ENCODE assay signal across 16 cellular contexts in genomic region chr2:42297322-42297936, GRCh38.
DNase-seq lines count a peak whose midpoint lies in the region; ATAC-seq and TF ChIP-seq lines count a peak whose summit lies in the region.
"Had no signal": no experiment of that assay in that cellular context is flagged by ENCODE, and none has a peak within 500 bp of the region (broad histone marks: within the 10 kb centered on the region; RNA-seq: fewer than 3 reads in every experiment).

No MANE protein-coding gene starts in this region.

- intact Hi-C loops in CD4-positive, alpha-beta T cell (cut with DNase I, micrococcal nuclease): loop anchor here in 1 of 2 experiments (5.0 kb wide), 1 partner anchor 40 kb away; no protein-coding TSS in a partner anchor
- intact Hi-C loops in activated T-helper 1 cell treated with anti-CD3 and anti-CD28 coated beads, Interleukin-12 subunit alpha, Interleukin-12 subunit beta, Interleukin-2, Interleukin-4 antibody, amounts not matched to agents 30 ng/mL and 10 ng/mL and 1 ng/mL, durations not matched to agents 14 hours and 24 hours and 36 hours (cut with micrococcal nuclease): loop anchor here (2.0 to 5.0 kb wide), 2 partner anchors 45 to 63 kb away; partner anchors contain the start of gene COX7A2L
- intact Hi-C loops in heart right ventricle (cut with DNase I) (no loop called here), Calu3 (cut with micrococcal nuclease; ENCODE audit: unreplicated experiment) (no loop called here)

- peaks cover 0 to 15% (median 0%) of the 10 kb centered on the region in 9 donors for H3K4me1 ChIP-seq in heart right ventricle
- H3K4me1 ChIP-seq: BE2C had no signal

- ATAC-seq in CD4-positive, alpha-beta T cell (ENCODE audit: poor library complexity): peak; percentile 82
- ATAC-seq in HG03280 (IDR thresholded peaks at IDR 0.05; ENCODE audit: unreplicated experiment): no peak
- ATAC-seq in heart right ventricle: no peak
- ATAC-seq in GM21515 (IDR thresholded peaks at IDR 0.05; ENCODE audit: unreplicated experiment): no peak

- no peaks in the 10 kb centered on the region for H3K9me3 Mint-ChIP-seq in CD4-positive, alpha-beta T cell
- H3K9me3 Mint-ChIP-seq in activated T-helper 1 cell treated with anti-CD3 and anti-CD28 coated beads, Interleukin-12 subunit alpha, Interleukin-12 subunit beta, Interleukin-2, Interleukin-4 antibody, amounts not matched to agents 30 ng/mL and 10 ng/mL and 1 ng/mL, durations not matched to agents 14 hours and 24 hours and 36 hours: no peaks in the 10 kb centered on the region
- no peaks in the 10 kb centered on the region for H3K9me3 Mint-ChIP-seq in Calu3 (ENCODE audit: low read depth, unreplicated experiment)

- peak overlapping the region; percentile 67 for H3K27ac Mint-ChIP-seq in CD4-positive, alpha-beta T cell
- peak overlapping the region; percentile 25 for H3K27ac Mint-ChIP-seq in activated T-helper 1 cell treated with anti-CD3 and anti-CD28 coated beads, Interleukin-12 subunit alpha, Interleukin-12 subunit beta, Interleukin-2, Interleukin-4 antibody, amounts not matched to agents 30 ng/mL and 10 ng/mL and 1 ng/mL, durations not matched to agents 14 hours and 24 hours and 36 hours
- no peak overlapping the region for H3K27ac Mint-ChIP-seq in Calu3 (ENCODE audit: unreplicated experiment)

- peak overlapping the region; percentile 17 for H3K4me3 Mint-ChIP-seq in CD4-positive, alpha-beta T cell
- peak overlapping the region; percentile 10 for H3K4me3 Mint-ChIP-seq in activated T-helper 1 cell treated with anti-CD3 and anti-CD28 coated beads, Interleukin-12 subunit alpha, Interleukin-12 subunit beta, Interleukin-2, Interleukin-4 antibody, amounts not matched to agents 30 ng/mL and 10 ng/mL and 1 ng/mL, durations not matched to agents 14 hours and 24 hours and 36 hours
- H3K4me3 Mint-ChIP-seq in Calu3 (ENCODE audit: low read depth, unreplicated experiment): no peak overlapping the region

- peaks cover 64% of the 10 kb centered on the region for H3K4me1 Mint-ChIP-seq in CD4-positive, alpha-beta T cell (ENCODE audit: low read depth)
- H3K4me1 Mint-ChIP-seq in activated T-helper 1 cell treated with anti-CD3 and anti-CD28 coated beads, Interleukin-12 subunit alpha, Interleukin-12 subunit beta, Interleukin-2, Interleukin-4 antibody, amounts not matched to agents 30 ng/mL and 10 ng/mL and 1 ng/mL, durations not matched to agents 14 hours and 24 hours and 36 hours (ENCODE audit: low read depth): peaks cover 46% of the 10 kb centered on the region
- H3K4me1 Mint-ChIP-seq in Calu3 (ENCODE audit: low read depth, unreplicated experiment): no peaks in the 10 kb centered on the region

- H3K9me3 ChIP-seq in CD4-positive, alpha-beta T cell (ENCODE audit: control insufficient read depth, low read length): no peaks in the 10 kb centered on the region
- no peaks in the 10 kb centered on the region for H3K9me3 ChIP-seq in heart right ventricle
- H3K9me3 ChIP-seq: BE2C, MG63 had no signal

- TF ChIP-seq CTCF in CD4-positive, alpha-beta T cell (IDR thresholded peaks at IDR 0.05): no peak
- TF ChIP-seq CTCF in heart right ventricle (IDR thresholded peaks at IDR 0.05): no peak
- no peak for TF ChIP-seq CTCF in Calu3 (IDR thresholded peaks at IDR 0.05; ENCODE audit: unreplicated experiment)

- H3K27ac ChIP-seq in CD4-positive, alpha-beta T cell (ENCODE audit: low read depth, low read length): peak overlapping the region; percentile 46
- H3K27ac ChIP-seq in heart right ventricle: peak overlapping the region in 1 of 10 donors; percentile 48

- no peaks in the 10 kb centered on the region for H3K27me3 Mint-ChIP-seq in CD4-positive, alpha-beta T cell
- no peaks in the 10 kb centered on the region for H3K27me3 Mint-ChIP-seq in activated T-helper 1 cell treated with anti-CD3 and anti-CD28 coated beads, Interleukin-12 subunit alpha, Interleukin-12 subunit beta, Interleukin-2, Interleukin-4 antibody, amounts not matched to agents 30 ng/mL and 10 ng/mL and 1 ng/mL, durations not matched to agents 14 hours and 24 hours and 36 hours (ENCODE audit: insufficient read depth)
- H3K27me3 Mint-ChIP-seq in Calu3 (ENCODE audit: unreplicated experiment): no peaks in the 10 kb centered on the region

- BruUV-seq in Calu3 (replicated peaks; lab: Mats Ljungman, UMichigan): no TSS peak

- H3K27me3 ChIP-seq in CD4-positive, alpha-beta T cell (ENCODE audit: control insufficient read depth, insufficient read depth, low read length): no peaks in the 10 kb centered on the region
- H3K27me3 ChIP-seq in heart right ventricle: no peaks in the 10 kb centered on the region
- H3K27me3 ChIP-seq: BE2C, MG63 had no signal

- POLR2A ChIA-PET in CD4-positive, alpha-beta T cell (lab: Charles Lee): interaction anchor here (0.6 kb wide), 1 partner anchor 839 kb away, joined by 3 read pairs; no protein-coding TSS in a partner anchor

- H3K36me3 ChIP-seq in heart right ventricle: peaks cover 0 to 92% (median 5%) of the 10 kb centered on the region in 9 donors

- CTCF ChIA-PET in CD4-positive, alpha-beta T cell (lab: Charles Lee): no interaction called here
- CTCF ChIA-PET in Calu3 (lab: Charles Lee): no interaction called here

- no peak for DNase-seq in CD4-positive, alpha-beta T cell
- DNase-seq in Jurkat, Clone E6-1 (ENCODE audit: low read depth, low spot score): peak; percentile 41
- no peak for DNase-seq in activated T-helper 1 cell treated with anti-CD3 and anti-CD28 coated beads, Interleukin-12 subunit alpha, Interleukin-12 subunit beta, Interleukin-2, Interleukin-4 antibody, amounts not matched to agents 30 ng/mL and 10 ng/mL and 1 ng/mL, durations not matched to agents 14 hours and 24 hours and 36 hours (ENCODE audit: low spot score)
- DNase-seq in lung microvascular endothelial cell (ENCODE audit: low read depth in 2 of 2) (peak; percentile 57 to 64), heart right ventricle (no peak), Calu3 (no peak)
- DNase-seq: activated effector memory CD4-positive, alpha-beta T cell treated with anti-CD3 and anti-CD28 coated beads, Interleukin-2, amount 50 U/mL, for 16 hours; BE2C; cortex of kidney; foreskin melanocyte; MG63; NCI-H446; RPMI8226; stimulated activated CD4-positive, alpha-beta T cell treated with anti-CD3 and anti-CD28 coated beads, Interleukin-15, amount 100 ng/mL, for 24 hours had no signal

- H3K4me3 ChIP-seq in Jurkat, Clone E6-1 (ENCODE audit: low read length): no peak overlapping the region
- H3K4me3 ChIP-seq in heart right ventricle: no peak overlapping the region
- H3K4me3 ChIP-seq: MG63 had no signal

- WGBS in heart right ventricle, 2 donors: 82 to 84% methylated on average over 2 of the region's 2 CpGs

- peaks cover 91% of the 10 kb centered on the region for H3K36me3 Mint-ChIP-seq in CD4-positive, alpha-beta T cell (ENCODE audit: low read depth)
- peaks cover 48% of the 10 kb centered on the region for H3K36me3 Mint-ChIP-seq in activated T-helper 1 cell treated with anti-CD3 and anti-CD28 coated beads, Interleukin-12 subunit alpha, Interleukin-12 subunit beta, Interleukin-2, Interleukin-4 antibody, amounts not matched to agents 30 ng/mL and 10 ng/mL and 1 ng/mL, durations not matched to agents 14 hours and 24 hours and 36 hours (ENCODE audit: low read depth)
- H3K36me3 Mint-ChIP-seq in Calu3 (ENCODE audit: insufficient read depth, unreplicated experiment): peaks cover 20% of the 10 kb centered on the region

Comparison
In these comparisons a context has a peak if more than half of its experiments do, and no peak if none do; other contexts are left out.
1. DNase-seq: peak in Jurkat, Clone E6-1 (single experiment) and lung microvascular endothelial cell (2 of 2); none in CD4-positive, alpha-beta T cell (0 of 10), activated T-helper 1 cell treated with anti-CD3 and anti-CD28 coated beads, Interleukin-12 subunit alpha, Interleukin-12 subunit beta, Interleukin-2, Interleukin-4 antibody, amounts not matched to agents 30 ng/mL and 10 ng/mL and 1 ng/mL, durations not matched to agents 14 hours and 24 hours and 36 hours (single experiment), heart right ventricle (0 of 2) and Calu3 (single experiment).